1 cellular context compared by ENCODE assay signal in genomic region chr2:177164584-177165052, GRCh38.
A peak's percentile ranks its signal among the peaks of the same experiment; 100 is the strongest.
TF ChIP-seq lines count a peak whose summit lies in the region.

No MANE protein-coding gene starts in this region.

TF ChIP-seq in K562, 482 proteins besides CTCF, POLR2A, EP300 and RAD21 (continued from another document and continues in another):
- TF ChIP-seq HNRNPH1 (optimal IDR thresholded peaks at IDR 0.05; ENCODE audit: low read depth, low read length) (no peak), E2F8 (IDR thresholded peaks at IDR 0.05; ENCODE audit: low read depth, partially characterized antibody) (peak; percentile 53), STAT5A (IDR thresholded peaks at IDR 0.05; ENCODE audit: borderline replicate concordance, low read length) (peak; percentile 32; the same call in 1 of the 2 replicates), BRD9 (IDR thresholded peaks at IDR 0.05; ENCODE audit: low read depth, partially characterized antibody) (peak; percentile 99), SNAPC5 (CRISPR knock-in tag; IDR thresholded peaks at IDR 0.05) (no peak), ZNF449 (CRISPR knock-in tag; IDR thresholded peaks at IDR 0.05) (0 out of 2 replicates have a peak, but pooled peaks have one; percentile 32), POLR2H (tag; IDR thresholded peaks at IDR 0.05; ENCODE audit: low read depth) (peak; percentile 69; the same call in 1 of the 2 replicates), NBN (IDR thresholded peaks at IDR 0.05; ENCODE audit: low read depth) (peak; percentile 69; the same call in 1 of the 2 replicates), KDM2B (CRISPR knock-in tag; IDR thresholded peaks at IDR 0.05) (no peak), ZBTB12 (CRISPR knock-in tag; IDR thresholded peaks at IDR 0.05) (peak; percentile 53; the same call in 1 of the 2 replicates), MAFK (IDR thresholded peaks at IDR 0.05; ENCODE audit: low read length) (peak; percentile 47), GABPB1 (CRISPR knock-in tag; IDR thresholded peaks at IDR 0.05) (peak; percentile 70), ZKSCAN1 (IDR thresholded peaks at IDR 0.05; ENCODE audit: low read depth, low read length) (0 out of 2 replicates have a peak, but pooled peaks have one; percentile 29), SREBF2 (CRISPR knock-in tag; IDR thresholded peaks at IDR 0.05) (no peak), IRF2 (CRISPR knock-in tag; IDR thresholded peaks at IDR 0.05) (no peak), CBFA2T3 (IDR thresholded peaks at IDR 0.05) (no peak), JUNB (CRISPR knock-in tag; conservative IDR thresholded peaks at IDR 0.05) (peak; percentile 89), SOX6 (IDR thresholded peaks at IDR 0.05) (peak; percentile 50; the same call in 1 of the 2 replicates), MCM3 (IDR thresholded peaks at IDR 0.05) (no peak), ZBTB17 (CRISPR knock-in tag; IDR thresholded peaks at IDR 0.05) (0 out of 2 replicates have a peak, but pooled peaks have one; percentile 21), ZNF146 (CRISPR knock-in tag; IDR thresholded peaks at IDR 0.05; ENCODE audit: unreplicated experiment) (no peak), MTA1 (IDR thresholded peaks at IDR 0.05; ENCODE audit: borderline replicate concordance) (peak; percentile 57; the same call in 1 of the 2 replicates), CEBPG (CRISPR knock-in tag; IDR thresholded peaks at IDR 0.05) (peak; percentile 99), CEBPG (tag; conservative IDR thresholded peaks at IDR 0.05 in 1 of 2, IDR thresholded peaks at IDR 0.05 in 1 of 2) (peak; percentile 100), ZNF780A (CRISPR knock-in tag; IDR thresholded peaks at IDR 0.05) (no peak), ZNF586 (CRISPR knock-in tag; conservative IDR thresholded peaks at IDR 0.05) (no peak), RERE (CRISPR knock-in tag; IDR thresholded peaks at IDR 0.05; ENCODE audit: borderline replicate concordance) (no peak), SNRNP70 (optimal IDR thresholded peaks at IDR 0.05; ENCODE audit: low read depth, low read length) (no peak), ZNF174 (CRISPR knock-in tag; IDR thresholded peaks at IDR 0.05) (no peak), ZNF232 (CRISPR knock-in tag; IDR thresholded peaks at IDR 0.05) (no peak), STAT5B (CRISPR knock-in tag; IDR thresholded peaks at IDR 0.05) (no peak), HES1 (IDR thresholded peaks at IDR 0.05; ENCODE audit: low read depth) (no peak), VEZF1 (CRISPR knock-in tag; IDR thresholded peaks at IDR 0.05) (peak; percentile 45; the same call in 1 of the 2 replicates), CREM (IDR thresholded peaks at IDR 0.05; ENCODE audit: low read depth) (peak; percentile 92), MYC (IDR thresholded peaks at IDR 0.05; ENCODE audit: low read depth, low read length) (peak; percentile 50; the same call in 1 of the 2 replicates), MYC (CRISPR knock-in tag; IDR thresholded peaks at IDR 0.05; ENCODE audit: borderline replicate concordance, low read depth) (no peak), NR2C1 (IDR thresholded peaks at IDR 0.05) (no peak), NR2C1 (tag; IDR thresholded peaks at IDR 0.05) (no peak), HMBOX1 (IDR thresholded peaks at IDR 0.05) (0 out of 2 replicates have a peak, but pooled peaks have one; percentile 35), FOSL1 (tag; conservative IDR thresholded peaks at IDR 0.05) (peak; percentile 71), ELK3 (CRISPR knock-in tag; IDR thresholded peaks at IDR 0.05) (no peak), PREB (CRISPR knock-in tag; IDR thresholded peaks at IDR 0.05) (no peak), ATF7 (IDR thresholded peaks at IDR 0.05) (peak; percentile 99), PTTG1 (tag; IDR thresholded peaks at IDR 0.05; ENCODE audit: low read depth) (no peak), FOXJ3 (CRISPR knock-in tag; IDR thresholded peaks at IDR 0.05) (no peak), ZNF12 (CRISPR knock-in tag; IDR thresholded peaks at IDR 0.05) (no peak), EP400 (IDR thresholded peaks at IDR 0.05) (peak; percentile 80), HDAC3 (IDR thresholded peaks at IDR 0.05; ENCODE audit: borderline replicate concordance, partially characterized antibody) (peak; percentile 67), ZNF408 (CRISPR knock-in tag; IDR thresholded peaks at IDR 0.05; ENCODE audit: low read depth) (no peak), MECOM (CRISPR knock-in tag; IDR thresholded peaks at IDR 0.05) (peak; percentile 81), ZNF764 (CRISPR knock-in tag; IDR thresholded peaks at IDR 0.05; ENCODE audit: low read depth) (no peak), FOXK2 (conservative IDR thresholded peaks at IDR 0.05 in 1 of 2, IDR thresholded peaks at IDR 0.05 in 1 of 2; ENCODE audit: low read depth in 2 of 2) (peak; percentile 80 to 82)
